Comparison of ENCODE assay signal across 10 cellular contexts in the genomic region with DNA sequence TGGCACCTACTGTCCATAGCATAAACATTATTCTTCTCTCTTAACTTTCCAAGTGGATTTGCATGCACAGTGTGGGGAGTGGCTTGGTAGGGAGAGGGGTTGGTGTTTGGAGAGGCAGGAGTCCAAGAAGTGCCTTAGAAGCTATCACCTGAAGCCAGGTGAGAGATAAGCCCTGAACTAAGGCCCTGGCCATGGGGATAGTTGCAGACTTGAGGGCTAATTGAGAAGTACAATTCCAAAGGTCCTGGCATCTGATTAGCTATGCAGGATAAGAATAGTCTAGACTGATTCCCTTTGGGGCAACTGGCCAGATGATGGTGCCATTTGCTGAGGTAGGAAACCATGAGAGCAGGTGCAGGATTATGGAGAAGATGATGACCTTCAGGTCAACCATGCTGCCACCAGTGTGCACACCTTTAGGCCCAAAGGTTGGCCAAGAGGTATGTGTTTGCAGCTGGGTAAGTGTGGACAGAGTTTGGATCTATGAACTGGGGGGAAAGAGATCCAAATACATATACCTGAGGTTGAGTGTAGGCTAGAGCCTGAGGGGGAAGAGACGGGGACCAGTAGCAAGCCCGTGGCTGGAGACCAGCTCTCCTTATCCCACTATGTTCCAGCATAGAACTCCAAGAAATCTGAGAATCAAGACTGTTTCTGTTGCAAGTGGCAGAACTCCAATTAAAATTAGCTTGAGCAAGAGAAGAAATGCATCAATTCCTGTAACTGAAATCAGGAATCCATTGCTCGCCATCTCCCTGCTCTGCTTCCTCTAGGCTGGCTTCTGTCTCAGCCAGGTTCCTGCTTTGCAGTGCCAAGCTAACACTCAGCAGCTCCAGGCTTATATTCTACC. TPM values are rescaled to one million over a fixed set of nuclear protein-coding genes. Genes with fewer than 3 reads are reported as not detected.
A peak's percentile ranks its signal among the peaks of the same experiment; 100 is the strongest.
DNase-seq lines count a peak whose midpoint lies in the region; ATAC-seq and TF ChIP-seq lines count a peak whose summit lies in the region.
"Had no signal": no experiment of that assay in that cellular context is flagged by ENCODE, and none has a peak within 500 bp of the region (broad histone marks: within the 10 kb centered on the region; RNA-seq: fewer than 3 reads in every experiment).

No MANE protein-coding gene starts in this region.

- peaks cover 16% of the 10 kb centered on the region for H3K36me3 Mint-ChIP-seq in activated naive CD4-positive, alpha-beta T cell treated with anti-CD3 and anti-CD28 coated beads, Interleukin-2, amount 10 ng/mL, durations not matched to agents 7 days and 5 days
- peaks cover 3% of the 10 kb centered on the region for H3K36me3 Mint-ChIP-seq in activated naive CD8-positive, alpha-beta T cell
- peaks cover 5% of the 10 kb centered on the region for H3K36me3 Mint-ChIP-seq in type B pancreatic cell

- no peak for DNase-seq in activated naive CD4-positive, alpha-beta T cell treated with anti-CD3 and anti-CD28 coated beads, Interleukin-2, amount 10 ng/mL, durations not matched to agents 7 days and 5 days
- DNase-seq in activated naive CD4-positive, alpha-beta T cell treated with Interleukin-2 at 50 U/mL for 16 hours = no peak
- peak; percentile 62 for DNase-seq in mesenteric fat pad (ENCODE audit: low spot score)
- DNase-seq in type B pancreatic cell (ENCODE audit: extremely low spot score, unreplicated experiment) = no peak
- DNase-seq in effector CD8-positive, alpha-beta T cell (lab: John Stamatoyannopoulos, UW) = no peak
- DNase-seq in occipital lobe (lab: John Stamatoyannopoulos, UW) = no peak
- DNase-seq: NCI-H1092, NCI-H524 had no signal

- H3K9me3 Mint-ChIP-seq in activated naive CD4-positive, alpha-beta T cell treated with anti-CD3 and anti-CD28 coated beads, Interleukin-2, amount 10 ng/mL, durations not matched to agents 7 days and 5 days = no peaks in the 10 kb centered on the region
- H3K9me3 Mint-ChIP-seq in activated naive CD8-positive, alpha-beta T cell (ENCODE audit: low read depth) = no peaks in the 10 kb centered on the region
- no peaks in the 10 kb centered on the region for H3K9me3 Mint-ChIP-seq in type B pancreatic cell

- ATAC-seq in HG03095 (IDR thresholded peaks at IDR 0.05; ENCODE audit: unreplicated experiment) = no peak

- CTCF ChIA-PET in activated naive CD4-positive, alpha-beta T cell treated with anti-CD3 and anti-CD28 coated beads, Interleukin-2, amount 10 ng/mL, durations not matched to agents 7 days and 5 days (lab: Charles Lee) = interaction anchor here (0.5 to 11.8 kb wide), 10 partner anchors 9 to 316 kb away, joined by 3 to 240 read pairs (median 10); a partner anchor contains a TSS

- H3K27me3 Mint-ChIP-seq in activated naive CD4-positive, alpha-beta T cell treated with anti-CD3 and anti-CD28 coated beads, Interleukin-2, amount 10 ng/mL, durations not matched to agents 7 days and 5 days = no peaks in the 10 kb centered on the region
- no peaks in the 10 kb centered on the region for H3K27me3 Mint-ChIP-seq in activated naive CD8-positive, alpha-beta T cell
- no peaks in the 10 kb centered on the region for H3K27me3 Mint-ChIP-seq in type B pancreatic cell

- no peak overlapping the region for H3K27ac Mint-ChIP-seq in activated naive CD4-positive, alpha-beta T cell treated with anti-CD3 and anti-CD28 coated beads, Interleukin-2, amount 10 ng/mL, durations not matched to agents 7 days and 5 days
- peak overlapping the region; percentile 94 for H3K27ac Mint-ChIP-seq in activated naive CD8-positive, alpha-beta T cell
- peak overlapping the region; percentile 78 for H3K27ac Mint-ChIP-seq in type B pancreatic cell

- TF ChIP-seq CTCF in type B pancreatic cell (conservative IDR thresholded peaks at IDR 0.05) = no peak

- H3K4me3 Mint-ChIP-seq in activated naive CD4-positive, alpha-beta T cell treated with anti-CD3 and anti-CD28 coated beads, Interleukin-2, amount 10 ng/mL, durations not matched to agents 7 days and 5 days = peak overlapping the region; percentile 92
- peak overlapping the region; percentile 20 for H3K4me3 Mint-ChIP-seq in activated naive CD8-positive, alpha-beta T cell
- H3K4me3 Mint-ChIP-seq in type B pancreatic cell = peak overlapping the region; percentile 95

- peaks cover 39% of the 10 kb centered on the region for H3K4me1 Mint-ChIP-seq in activated naive CD4-positive, alpha-beta T cell treated with anti-CD3 and anti-CD28 coated beads, Interleukin-2, amount 10 ng/mL, durations not matched to agents 7 days and 5 days
- H3K4me1 Mint-ChIP-seq in activated naive CD8-positive, alpha-beta T cell (ENCODE audit: low read depth) = peaks cover 30% of the 10 kb centered on the region
- peaks cover 30% of the 10 kb centered on the region for H3K4me1 Mint-ChIP-seq in type B pancreatic cell (ENCODE audit: unreplicated experiment)

RNA-seq across cellular contexts. Expression of a gene that starts 1.8 kb away (rescaled TPM):
- total RNA-seq in mesenteric fat pad (39.1 TPM), type B pancreatic cell (ENCODE audit: low replicate concordance) (35.0 and 40.9 TPM in 2 replicates), occipital lobe (1.1 TPM)

RNA-seq across cellular contexts. Expression of a gene that starts 21.0 kb away (rescaled TPM):
- total RNA-seq in mesenteric fat pad (not detected), type B pancreatic cell (ENCODE audit: low replicate concordance) (not detected in 2 replicates), occipital lobe (10.8 TPM)

RNA-seq across cellular contexts. Expression of a gene that starts 22.2 kb away (rescaled TPM):
- total RNA-seq in mesenteric fat pad (31.7 TPM), type B pancreatic cell (ENCODE audit: low replicate concordance) (65.0 and 78.3 TPM in 2 replicates), occipital lobe (60.0 TPM)

RNA-seq across cellular contexts. Expression of a gene that starts 22.4 kb away (rescaled TPM):
- total RNA-seq in mesenteric fat pad (1.6 TPM), type B pancreatic cell (ENCODE audit: low replicate concordance) (1.3 and 1.8 TPM in 2 replicates), occipital lobe (0.94 TPM)

RNA-seq across cellular contexts. Expression of a gene that starts 38.1 kb away (rescaled TPM):
- 0.58 TPM for total RNA-seq in mesenteric fat pad
- 0.26 and 0.53 TPM in 2 replicates for total RNA-seq in type B pancreatic cell (ENCODE audit: low replicate concordance)
- total RNA-seq in occipital lobe = not detected

Comparison
In these comparisons a context has a peak if more than half of its experiments do, and no peak if none do; other contexts are left out.
1. H3K4me3 Mint-ChIP-seq: peak in every context shown above with its lines; median percentile 95 in type B pancreatic cell; 92 in activated naive CD4-positive, alpha-beta T cell treated with anti-CD3 and anti-CD28 coated beads, Interleukin-2, amount 10 ng/mL, durations not matched to agents 7 days and 5 days; 20 in activated naive CD8-positive, alpha-beta T cell.
2. RNA of a gene that starts 1.8 kb away (total RNA-seq): 39.1 TPM in mesenteric fat pad (single experiment) and 35.0 to 40.9 TPM in type B pancreatic cell; 1.1 TPM in occipital lobe (single experiment); every median in the first group is over 10 times any median in the second.
3. RNA of a gene that starts 21.0 kb away (total RNA-seq): 10.8 TPM in occipital lobe (single experiment); not detected in type B pancreatic cell and not detected in mesenteric fat pad (single experiment); every median in the first group is over 10 times any median in the second.